Comparison of ENCODE assay signal across 16 cellular contexts in genomic region chr4:127250577-127250976, GRCh38.
DNase-seq lines count a peak whose midpoint lies in the region; ATAC-seq lines count a peak whose summit lies in the region.
"Had no signal": no experiment of that assay in that cellular context is flagged by ENCODE, and none has a peak within 500 bp of the region (broad histone marks: within the 10 kb centered on the region; RNA-seq: fewer than 3 reads in every experiment).

No MANE protein-coding gene starts in this region.

- no peak overlapping the region for H3K27ac ChIP-seq in right cardiac atrium (ENCODE audit: low read length)
- H3K27ac ChIP-seq: tibial nerve had no signal

- ATAC-seq in GM18511 (IDR thresholded peaks at IDR 0.05; ENCODE audit: unreplicated experiment) (peak; percentile 80), GM21619 (IDR thresholded peaks at IDR 0.05; ENCODE audit: unreplicated experiment) (peak; percentile 62), HG03558 (IDR thresholded peaks at IDR 0.05; ENCODE audit: extremely low read depth, unreplicated experiment) (peak; percentile 43), right cardiac atrium (no peak), GM19035 (IDR thresholded peaks at IDR 0.05; ENCODE audit: unreplicated experiment) (no peak)
- no peak for ATAC-seq in activated T-cell treated with anti-CD3 and anti-CD28 coated beads, Interleukin-2, amount 50 U/mL, for 4 hours
- ATAC-seq: natural killer cell treated with Interleukin-12 subunit alpha and Interleukin-12 subunit beta and Interleukin-15 and Interleukin-18, amount 100 ng/mL, for 72 hours had no signal

- H3K9me3 ChIP-seq in right cardiac atrium (ENCODE audit: control insufficient read depth, low read length), result no peaks in the 10 kb centered on the region
- H3K9me3 ChIP-seq: HAP-1, tibial nerve had no signal

- no peak overlapping the region for H3K4me3 ChIP-seq in right cardiac atrium (ENCODE audit: low read length)
- H3K4me3 ChIP-seq: HAP-1, tibial nerve had no signal

- peaks cover 11% of the 10 kb centered on the region for H3K9me3 Mint-ChIP-seq in activated T-cell treated with anti-CD3 and anti-CD28 coated beads, Interleukin-2, amount 50 U/mL, for 4 hours
- H3K9me3 Mint-ChIP-seq: activated CD4-positive, alpha-beta T cell treated with anti-CD3 and anti-CD28 coated beads, Interleukin-2, amount 10 ng/mL, durations not matched to agents 7 days and 5 days had no signal

- no peak overlapping the region for H3K4me3 Mint-ChIP-seq in activated T-cell treated with anti-CD3 and anti-CD28 coated beads, Interleukin-2, amount 50 U/mL, for 4 hours
- H3K4me3 Mint-ChIP-seq: activated CD4-positive, alpha-beta T cell treated with anti-CD3 and anti-CD28 coated beads, Interleukin-2, amount 10 ng/mL, durations not matched to agents 7 days and 5 days; natural killer cell treated with Interleukin-12 subunit alpha and Interleukin-12 subunit beta and Interleukin-15 and Interleukin-18, amount 100 ng/mL, for 72 hours had no signal

- no peaks in the 10 kb centered on the region for H3K4me1 Mint-ChIP-seq in activated T-cell treated with anti-CD3 and anti-CD28 coated beads, Interleukin-2, amount 50 U/mL, for 4 hours (ENCODE audit: low read depth)
- H3K4me1 Mint-ChIP-seq: activated CD4-positive, alpha-beta T cell treated with anti-CD3 and anti-CD28 coated beads, Interleukin-2, amount 10 ng/mL, durations not matched to agents 7 days and 5 days had no signal

- peaks cover 4% of the 10 kb centered on the region for H3K4me1 ChIP-seq in right cardiac atrium (ENCODE audit: control insufficient read depth, insufficient read depth, low read length)
- H3K4me1 ChIP-seq: HAP-1, tibial nerve had no signal

- no peaks in the 10 kb centered on the region for H3K27me3 Mint-ChIP-seq in activated T-cell treated with anti-CD3 and anti-CD28 coated beads, Interleukin-2, amount 50 U/mL, for 4 hours (ENCODE audit: low read depth)
- H3K27me3 Mint-ChIP-seq: activated CD4-positive, alpha-beta T cell treated with anti-CD3 and anti-CD28 coated beads, Interleukin-2, amount 10 ng/mL, durations not matched to agents 7 days and 5 days; natural killer cell treated with Interleukin-12 subunit alpha and Interleukin-12 subunit beta and Interleukin-15 and Interleukin-18, amount 100 ng/mL, for 72 hours had no signal

- intact Hi-C loops in right cardiac atrium (cut with DNase I), result no loop called here

- DNase-seq in SKM-1 treated with dmso at 0.1 percent for 144 hours (lab: John Stamatoyannopoulos, UW; ENCODE audit: unreplicated experiment), result peak; percentile 74
- DNase-seq in stimulated activated CD4-positive, alpha-beta T cell treated with anti-CD3 and anti-CD28 coated beads, Interleukin-4, amount 100 ng/mL, for 4 hours, result no peak
- DNase-seq in activated T-cell treated with anti-CD3 and anti-CD28 coated beads, Interleukin-2, amount 50 U/mL, for 4 hours, result no peak
- no peak for DNase-seq in right cardiac atrium
- DNase-seq: activated CD4-positive, alpha-beta T cell treated with anti-CD3 and anti-CD28 coated beads, Interleukin-2, amount 10 ng/mL, durations not matched to agents 7 days and 5 days; NCI-H146; NCI-H510A; RPMI8226; stimulated activated CD4-positive, alpha-beta T cell treated with anti-CD3 and anti-CD28 coated beads, Interleukin-1b, Interleukin-23, amount 100 ng/mL, for 48 hours had no signal

- WGBS in right cardiac atrium, result 76% methylated on average over 5 of the region's 5 CpGs

- H3K27me3 ChIP-seq in right cardiac atrium (ENCODE audit: control insufficient read depth, insufficient read depth), result no peaks in the 10 kb centered on the region
- H3K27me3 ChIP-seq: tibial nerve had no signal

- no peaks in the 10 kb centered on the region for H3K36me3 Mint-ChIP-seq in activated T-cell treated with anti-CD3 and anti-CD28 coated beads, Interleukin-2, amount 50 U/mL, for 4 hours (ENCODE audit: insufficient read depth)
- H3K36me3 Mint-ChIP-seq: natural killer cell treated with Interleukin-12 subunit alpha and Interleukin-12 subunit beta and Interleukin-15 and Interleukin-18, amount 100 ng/mL, for 72 hours had no signal

Comparison
In these comparisons a context has a peak if more than half of its experiments do, and no peak if none do; other contexts are left out.
1. ATAC-seq: peak in GM18511 (single experiment), GM21619 (single experiment) and HG03558 (single experiment); none in activated T-cell treated with anti-CD3 and anti-CD28 coated beads, Interleukin-2, amount 50 U/mL, for 4 hours (0 of 2), right cardiac atrium (0 of 2) and GM19035 (single experiment).